30 cellular contexts compared by ENCODE assay signal in genomic region chr18:51132256-51132935, GRCh38.
"Had no signal": no experiment of that assay in that cellular context is flagged by ENCODE, and none has a peak within 500 bp of the region (broad histone marks: within the 10 kb centered on the region; RNA-seq: fewer than 3 reads in every experiment).

No MANE protein-coding gene starts in this region.

- H3K4me1 Mint-ChIP-seq: activated CD4-positive, alpha-beta T cell treated with anti-CD3 and anti-CD28 coated beads, Interleukin-2, amount 10 ng/mL, durations not matched to agents 7 days and 5 days; mesothelial cell of epicardium had no signal

- H3K36me3 Mint-ChIP-seq: activated naive CD8-positive, alpha-beta T cell; mesothelial cell of epicardium; naive thymus-derived CD8-positive, alpha-beta T cell; stimulated activated naive B cell treated with anti-CD40 and anti-IgM and Interleukin-4, amounts not matched to agents 10 μg/mL and 1 μg/mL and 100 μg/mL, for 72 hours had no signal

- H3K27ac ChIP-seq: adrenal gland, ascending aorta, brain microvascular endothelial cell, colonic mucosa, dorsolateral prefrontal cortex, esophagus squamous epithelium, gastroesophageal sphincter, heart right ventricle, left lung, testis, WERI-Rb-1 had no signal

- H3K27ac Mint-ChIP-seq: activated CD4-positive, alpha-beta T cell treated with anti-CD3 and anti-CD28 coated beads, Interleukin-2, amount 10 ng/mL, durations not matched to agents 7 days and 5 days; activated CD8-positive, alpha-beta T cell treated with anti-CD3 and anti-CD28 coated beads, Interleukin-2, amount 10 ng/mL, durations not matched to agents 7 days and 5 days; activated naive CD8-positive, alpha-beta T cell; activated T-cell treated with anti-CD3 and anti-CD28 coated beads, Interleukin-2, amount 50 U/mL, for 24 hours; activated T-helper 2 cell treated with anti-CD3 and anti-CD28 coated beads, Interferon-gamma antibody, Interleukin-2, Interleukin-4, amounts not matched to agents 10 μg/mL and 5 μg/mL and 100 μg/mL, durations not matched to agents 14 hours and 24 hours and 36 hours; mesothelial cell of epicardium; progenitor cell of endocrine pancreas; stimulated activated naive B cell treated with anti-CD40 and anti-IgM and Interleukin-4, amounts not matched to agents 10 μg/mL and 1 μg/mL and 100 μg/mL, for 72 hours had no signal

- DNase-seq: activated CD4-positive, alpha-beta T cell treated with anti-CD3 and anti-CD28 coated beads, Interleukin-2, amount 10 ng/mL, durations not matched to agents 7 days and 5 days; activated CD4-positive, CD25-positive, alpha-beta regulatory T cell treated with anti-CD3 and anti-CD28 coated beads, Interleukin-2, amount 50 U/mL, for 72 hours; activated CD8-positive, alpha-beta memory T cell treated with anti-CD3 and anti-CD28 coated beads, Interleukin-2, amount 50 U/mL, for 4 hours; activated CD8-positive, alpha-beta T cell treated with anti-CD3 and anti-CD28 coated beads, Interleukin-2, amount 10 ng/mL, durations not matched to agents 7 days and 5 days; activated naive CD4-positive, alpha-beta T cell; activated T-cell treated with anti-CD3 and anti-CD28 coated beads, Interleukin-2, amount 50 U/mL, for 24 hours; brain microvascular endothelial cell; colonic mucosa; dorsolateral prefrontal cortex; effector memory CD8-positive, alpha-beta T cell; esophagus squamous epithelium; heart right ventricle; kidney; left lung; naive thymus-derived CD8-positive, alpha-beta T cell; stimulated activated CD4-positive, alpha-beta T cell treated with anti-CD3 and anti-CD28 coated beads, Interleukin-2, amount 100 ng/mL, for 48 hours; stimulated activated CD8-positive, alpha-beta memory T cell treated with anti-CD3 and anti-CD28 coated beads, Interleukin-4, amount 100 ng/mL, for 48 hours; stimulated activated naive B cell treated with anti-CD40 and anti-IgM and Interleukin-4, amounts not matched to agents 10 μg/mL and 1 μg/mL and 100 μg/mL, for 72 hours; T-helper 1 cell; testis; trophoblast cell; WERI-Rb-1 had no signal

- H3K4me3 Mint-ChIP-seq: activated CD4-positive, alpha-beta T cell treated with anti-CD3 and anti-CD28 coated beads, Interleukin-2, amount 10 ng/mL, durations not matched to agents 7 days and 5 days; activated CD8-positive, alpha-beta T cell treated with anti-CD3 and anti-CD28 coated beads, Interleukin-2, amount 10 ng/mL, durations not matched to agents 7 days and 5 days; activated naive CD8-positive, alpha-beta T cell; activated T-cell treated with anti-CD3 and anti-CD28 coated beads, Interleukin-2, amount 50 U/mL, for 24 hours; central memory CD8-positive, alpha-beta T cell; effector memory CD8-positive, alpha-beta T cell; mesothelial cell of epicardium; naive thymus-derived CD8-positive, alpha-beta T cell; stimulated activated naive B cell treated with anti-CD40 and anti-IgM and Interleukin-4, amounts not matched to agents 10 μg/mL and 1 μg/mL and 100 μg/mL, for 72 hours had no signal

- H3K27me3 Mint-ChIP-seq: activated CD4-positive, alpha-beta T cell treated with anti-CD3 and anti-CD28 coated beads, Interleukin-2, amount 10 ng/mL, durations not matched to agents 7 days and 5 days; activated naive CD8-positive, alpha-beta T cell; activated T-cell treated with anti-CD3 and anti-CD28 coated beads, Interleukin-2, amount 50 U/mL, for 24 hours; central memory CD8-positive, alpha-beta T cell; effector memory CD8-positive, alpha-beta T cell; progenitor cell of endocrine pancreas; stimulated activated naive B cell treated with anti-CD40 and anti-IgM and Interleukin-4, amounts not matched to agents 10 μg/mL and 1 μg/mL and 100 μg/mL, for 72 hours had no signal

- H3K9me3 Mint-ChIP-seq: activated CD4-positive, alpha-beta T cell treated with anti-CD3 and anti-CD28 coated beads, Interleukin-2, amount 10 ng/mL, durations not matched to agents 7 days and 5 days; activated T-cell treated with anti-CD3 and anti-CD28 coated beads, Interleukin-2, amount 50 U/mL, for 24 hours; activated T-helper 2 cell treated with anti-CD3 and anti-CD28 coated beads, Interferon-gamma antibody, Interleukin-2, Interleukin-4, amounts not matched to agents 10 μg/mL and 5 μg/mL and 100 μg/mL, durations not matched to agents 14 hours and 24 hours and 36 hours; central memory CD8-positive, alpha-beta T cell; effector memory CD8-positive, alpha-beta T cell; mesothelial cell of epicardium; naive thymus-derived CD8-positive, alpha-beta T cell; stimulated activated naive B cell treated with anti-CD40 and anti-IgM and Interleukin-4, amounts not matched to agents 10 μg/mL and 1 μg/mL and 100 μg/mL, for 72 hours had no signal

- ATAC-seq: activated CD8-positive, alpha-beta T cell treated with anti-CD3 and anti-CD28 coated beads, Interleukin-2, amount 10 ng/mL, durations not matched to agents 7 days and 5 days; effector memory CD8-positive, alpha-beta T cell; gastroesophageal sphincter; heart right ventricle; left lung; naive thymus-derived CD8-positive, alpha-beta T cell; stimulated activated naive B cell treated with anti-CD40 and anti-IgM and Interleukin-4, amounts not matched to agents 10 μg/mL and 1 μg/mL and 100 μg/mL, for 72 hours had no signal
